ENCODE assay signal across 12 cellular contexts in the genomic region with DNA sequence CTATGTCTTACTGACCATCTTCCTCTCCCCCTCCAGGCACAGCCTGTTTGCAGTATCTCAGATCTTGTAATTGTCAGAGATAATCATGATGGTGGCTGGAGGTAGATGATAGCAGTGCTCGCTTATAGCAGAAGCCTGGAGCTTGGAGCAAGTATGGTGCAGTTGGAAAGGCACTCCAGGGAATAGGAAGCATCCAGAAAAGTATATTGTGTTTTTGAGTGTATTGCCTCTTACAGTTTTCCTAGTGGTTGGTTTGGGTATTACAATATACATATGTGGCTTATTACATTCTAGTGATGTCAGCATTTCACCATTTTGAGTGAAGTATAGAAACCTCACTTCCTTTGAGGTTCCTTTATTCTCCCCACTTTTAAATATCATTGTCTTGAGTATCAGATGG.
DNase-seq lines count a peak whose midpoint lies in the region; ATAC-seq and TF ChIP-seq lines count a peak whose summit lies in the region.
"Had no signal": no experiment of that assay in that cellular context is flagged by ENCODE, and none has a peak within 500 bp of the region (broad histone marks: within the 10 kb centered on the region; RNA-seq: fewer than 3 reads in every experiment).

No MANE protein-coding gene starts in this region.

- peak; percentile 20 for TF ChIP-seq CTCF in thoracic aorta (IDR thresholded peaks at IDR 0.05)

- H3K27ac ChIP-seq in thoracic aorta: no peak overlapping the region
- H3K27ac ChIP-seq: testis had no signal

- no peak overlapping the region for H3K4me3 ChIP-seq in thoracic aorta
- H3K4me3 ChIP-seq: testis had no signal

- no peaks in the 10 kb centered on the region for H3K27me3 ChIP-seq in thoracic aorta (replicated peaks; ENCODE audit: insufficient read depth)
- H3K27me3 ChIP-seq: testis had no signal

- no peak for ATAC-seq in thoracic aorta (ENCODE audit: insufficient number of reproducible peaks, low FRiP score, low read depth)

- H3K4me1 ChIP-seq in thoracic aorta (ENCODE audit: control insufficient read depth in 1 of 2, low read depth in 2 of 2): no peaks in the 10 kb centered on the region
- H3K4me1 ChIP-seq: testis had no signal

- peaks cover 6% of the 10 kb centered on the region for H3K9me3 ChIP-seq in thoracic aorta
- H3K9me3 ChIP-seq: testis had no signal

- H3K36me3 ChIP-seq in thoracic aorta: no peaks in the 10 kb centered on the region

- DNase-seq in NCI-H2171 treated with DMSO at 0.1 percent for 48 hours (lab: John Stamatoyannopoulos, UW): peak; percentile 19
- DNase-seq in NCI-H2171 (lab: John Stamatoyannopoulos, UW): no peak
- peak; percentile 35 for DNase-seq in MV-4-11 (lab: John Stamatoyannopoulos, UW)
- DNase-seq in dermis blood vessel endothelial cell: peak; percentile 1
- DNase-seq in thoracic aorta (ENCODE audit: low spot score): no peak
- no peak for DNase-seq in NCI-H524 (lab: John Stamatoyannopoulos, UW)
- DNase-seq in NCI-H1694 treated with DMSO at 0.1 percent for 48 hours (lab: John Stamatoyannopoulos, UW): no peak
- no peak for DNase-seq in activated T-cell treated with anti-CD3 and anti-CD28 coated beads, Interleukin-2, amount 50 U/mL, for 48 hours
- DNase-seq: naive B cell; NCI-H1930; stimulated activated CD4-positive, alpha-beta T cell treated with anti-CD3 and anti-CD28 coated beads, Interleukin-4, amount 100 ng/mL, for 24 hours; testis had no signal

Comparison
In these comparisons a context has a peak if more than half of its experiments do, and no peak if none do; other contexts are left out.
1. DNase-seq: peak in NCI-H2171 treated with DMSO at 0.1 percent for 48 hours (single experiment), MV-4-11 (single experiment) and dermis blood vessel endothelial cell (single experiment); none in NCI-H2171 (single experiment), thoracic aorta (single experiment), NCI-H524 (0 of 2), NCI-H1694 treated with DMSO at 0.1 percent for 48 hours (single experiment) and activated T-cell treated with anti-CD3 and anti-CD28 coated beads, Interleukin-2, amount 50 U/mL, for 48 hours (0 of 2).